Comparison of ENCODE assay signal across 1 cellular context in the genomic region with DNA sequence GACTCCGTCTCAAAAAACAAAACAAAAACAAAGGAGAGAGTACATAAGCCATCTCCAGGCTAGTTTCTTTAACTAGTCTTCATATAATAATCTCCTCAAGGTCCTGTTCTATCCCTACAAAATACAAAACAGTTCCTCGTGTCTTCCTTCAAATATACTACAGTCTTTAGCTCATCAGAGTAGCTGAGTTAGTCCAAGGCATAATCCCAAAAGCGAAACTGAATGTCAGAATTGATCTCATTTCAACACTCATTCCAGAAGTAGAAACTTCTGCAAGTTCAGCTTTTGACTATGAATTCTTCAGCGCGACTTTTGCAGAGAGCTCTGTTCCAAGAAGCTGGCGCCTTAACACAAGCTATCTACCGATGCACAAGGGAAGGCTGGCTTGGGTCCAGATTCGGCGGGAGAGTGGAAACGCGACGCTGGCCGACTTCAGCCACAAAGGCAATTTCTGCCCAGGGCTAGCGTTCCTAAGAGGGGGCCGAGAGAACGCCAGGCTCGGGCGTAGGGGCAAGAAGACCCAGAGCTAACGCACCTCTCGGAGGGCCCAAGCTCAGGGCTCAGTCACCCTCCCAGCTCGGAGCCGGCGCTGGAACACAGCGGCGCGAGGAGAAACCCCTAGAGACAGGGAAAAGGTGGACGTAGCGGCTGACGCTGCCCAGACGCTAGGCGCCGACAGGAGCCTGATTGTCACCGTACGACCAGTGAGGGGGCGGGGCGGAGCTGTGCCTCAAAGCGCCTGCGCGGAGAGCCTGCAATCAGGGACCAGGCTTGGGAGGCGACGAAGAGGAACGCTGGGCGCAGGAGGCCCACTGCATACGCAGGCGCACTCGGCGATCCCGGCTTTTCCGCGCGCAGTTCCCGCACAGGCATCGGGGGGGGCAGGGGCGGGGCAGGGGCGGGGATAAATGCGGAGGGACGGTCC.
TF ChIP-seq lines count a peak whose summit lies in the region.

No MANE protein-coding gene starts in this region.

TF ChIP-seq in HepG2, 621 proteins besides CTCF, POLR2A, EP300 and RAD21 (continued from another document and continues in another):
- TF ChIP-seq NFKB2 (CRISPR knock-in tag; IDR thresholded peaks at IDR 0.05; ENCODE audit: borderline replicate concordance), result no peak
- no peak for TF ChIP-seq RXRB (CRISPR knock-in tag; IDR thresholded peaks at IDR 0.05; ENCODE audit: borderline replicate concordance)
- peak; percentile 66 for TF ChIP-seq GATAD1 (CRISPR knock-in tag; IDR thresholded peaks at IDR 0.05)
- TF ChIP-seq PRPF4 (IDR thresholded peaks at IDR 0.05; ENCODE audit: low read depth, low read length, poor library complexity, severe bottlenecking), result no peak
- peak; percentile 42; the same call in 1 of the 2 replicates for TF ChIP-seq ZNF510 (CRISPR knock-in tag; IDR thresholded peaks at IDR 0.05; ENCODE audit: low read depth)
- no peak for TF ChIP-seq ZNF577 (CRISPR knock-in tag; IDR thresholded peaks at IDR 0.05; ENCODE audit: borderline replicate concordance, low read depth)
- 0 out of 2 replicates have a peak, but pooled peaks have one; percentile 35 for TF ChIP-seq PRDM4 (CRISPR knock-in tag; IDR thresholded peaks at IDR 0.05; ENCODE audit: borderline replicate concordance)
- TF ChIP-seq, protein P1, sequence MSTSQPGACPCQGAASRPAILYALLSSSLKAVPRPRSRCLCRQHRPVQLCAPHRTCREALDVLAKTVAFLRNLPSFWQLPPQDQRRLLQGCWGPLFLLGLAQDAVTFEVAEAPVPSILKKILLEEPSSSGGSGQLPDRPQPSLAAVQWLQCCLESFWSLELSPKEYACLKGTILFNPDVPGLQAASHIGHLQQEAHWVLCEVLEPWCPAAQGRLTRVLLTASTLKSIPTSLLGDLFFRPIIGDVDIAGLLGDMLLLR (CRISPR knock-in tag; IDR thresholded peaks at IDR 0.05), result no peak
- 0 out of 2 replicates have a peak, but pooled peaks have one; percentile 44 for TF ChIP-seq ZNF224 (CRISPR knock-in tag; IDR thresholded peaks at IDR 0.05)
- TF ChIP-seq SRSF9 (IDR thresholded peaks at IDR 0.05; ENCODE audit: borderline replicate concordance, insufficient read depth, low read depth, low read length, poor library complexity, severe bottlenecking), result no peak
- TF ChIP-seq GATAD2A (CRISPR knock-in tag; IDR thresholded peaks at IDR 0.05), result 0 out of 2 replicates have a peak, but pooled peaks have one; percentile 21
- no peak for TF ChIP-seq NFIB (CRISPR knock-in tag; IDR thresholded peaks at IDR 0.05; ENCODE audit: borderline replicate concordance)
- TF ChIP-seq, protein P2, sequence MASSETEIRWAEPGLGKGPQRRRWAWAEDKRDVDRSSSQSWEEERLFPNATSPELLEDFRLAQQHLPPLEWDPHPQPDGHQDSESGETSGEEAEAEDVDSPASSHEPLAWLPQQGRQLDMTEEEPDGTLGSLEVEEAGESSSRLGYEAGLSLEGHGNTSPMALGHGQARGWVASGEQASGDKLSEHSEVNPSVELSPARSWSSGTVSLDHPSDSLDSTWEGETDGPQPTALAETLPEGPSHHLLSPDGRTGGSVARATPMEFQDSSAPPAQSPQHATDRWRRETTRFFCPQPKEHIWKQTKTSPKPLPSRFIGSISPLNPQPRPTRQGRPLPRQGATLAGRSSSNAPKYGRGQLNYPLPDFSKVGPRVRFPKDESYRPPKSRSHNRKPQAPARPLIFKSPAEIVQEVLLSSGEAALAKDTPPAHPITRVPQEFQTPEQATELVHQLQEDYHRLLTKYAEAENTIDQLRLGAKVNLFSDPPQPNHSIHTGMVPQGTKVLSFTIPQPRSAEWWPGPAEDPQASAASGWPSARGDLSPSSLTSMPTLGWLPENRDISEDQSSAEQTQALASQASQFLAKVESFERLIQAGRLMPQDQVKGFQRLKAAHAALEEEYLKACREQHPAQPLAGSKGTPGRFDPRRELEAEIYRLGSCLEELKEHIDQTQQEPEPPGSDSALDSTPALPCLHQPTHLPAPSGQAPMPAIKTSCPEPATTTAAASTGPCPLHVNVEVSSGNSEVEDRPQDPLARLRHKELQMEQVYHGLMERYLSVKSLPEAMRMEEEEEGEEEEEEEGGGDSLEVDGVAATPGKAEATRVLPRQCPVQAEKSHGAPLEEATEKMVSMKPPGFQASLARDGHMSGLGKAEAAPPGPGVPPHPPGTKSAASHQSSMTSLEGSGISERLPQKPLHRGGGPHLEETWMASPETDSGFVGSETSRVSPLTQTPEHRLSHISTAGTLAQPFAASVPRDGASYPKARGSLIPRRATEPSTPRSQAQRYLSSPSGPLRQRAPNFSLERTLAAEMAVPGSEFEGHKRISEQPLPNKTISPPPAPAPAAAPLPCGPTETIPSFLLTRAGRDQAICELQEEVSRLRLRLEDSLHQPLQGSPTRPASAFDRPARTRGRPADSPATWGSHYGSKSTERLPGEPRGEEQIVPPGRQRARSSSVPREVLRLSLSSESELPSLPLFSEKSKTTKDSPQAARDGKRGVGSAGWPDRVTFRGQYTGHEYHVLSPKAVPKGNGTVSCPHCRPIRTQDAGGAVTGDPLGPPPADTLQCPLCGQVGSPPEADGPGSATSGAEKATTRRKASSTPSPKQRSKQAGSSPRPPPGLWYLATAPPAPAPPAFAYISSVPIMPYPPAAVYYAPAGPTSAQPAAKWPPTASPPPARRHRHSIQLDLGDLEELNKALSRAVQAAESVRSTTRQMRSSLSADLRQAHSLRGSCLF (CRISPR knock-in tag; IDR thresholded peaks at IDR 0.05; ENCODE audit: borderline replicate concordance), result peak; percentile 21; the same call in 1 of the 2 replicates
- TF ChIP-seq, protein P3, sequence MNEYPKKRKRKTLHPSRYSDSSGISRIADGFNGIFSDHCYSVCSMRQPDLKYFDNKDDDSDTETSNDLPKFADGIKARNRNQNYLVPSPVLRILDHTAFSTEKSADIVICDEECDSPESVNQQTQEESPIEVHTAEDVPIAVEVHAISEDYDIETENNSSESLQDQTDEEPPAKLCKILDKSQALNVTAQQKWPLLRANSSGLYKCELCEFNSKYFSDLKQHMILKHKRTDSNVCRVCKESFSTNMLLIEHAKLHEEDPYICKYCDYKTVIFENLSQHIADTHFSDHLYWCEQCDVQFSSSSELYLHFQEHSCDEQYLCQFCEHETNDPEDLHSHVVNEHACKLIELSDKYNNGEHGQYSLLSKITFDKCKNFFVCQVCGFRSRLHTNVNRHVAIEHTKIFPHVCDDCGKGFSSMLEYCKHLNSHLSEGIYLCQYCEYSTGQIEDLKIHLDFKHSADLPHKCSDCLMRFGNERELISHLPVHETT (CRISPR knock-in tag; conservative IDR thresholded peaks at IDR 0.05), result no peak
- TF ChIP-seq HOXA9 (CRISPR knock-in tag; IDR thresholded peaks at IDR 0.05; ENCODE audit: borderline replicate concordance), result no peak
- no peak for TF ChIP-seq FOSL2 (CRISPR knock-in tag; IDR thresholded peaks at IDR 0.05)
- no peak for TF ChIP-seq THAP7 (CRISPR knock-in tag; IDR thresholded peaks at IDR 0.05)
- TF ChIP-seq MYNN (CRISPR knock-in tag; IDR thresholded peaks at IDR 0.05; ENCODE audit: low read depth), result peak; percentile 77; the same call in 1 of the 2 replicates
- TF ChIP-seq ZNF724P (CRISPR knock-in tag; IDR thresholded peaks at IDR 0.05; ENCODE audit: borderline replicate concordance), result peak; percentile 68; the same call in 1 of the 2 replicates
- peak; percentile 68; the same call in 1 of the 2 replicates for TF ChIP-seq PHF8 (CRISPR knock-in tag; IDR thresholded peaks at IDR 0.05)
- no peak for TF ChIP-seq TCF12 (IDR thresholded peaks at IDR 0.05)
- TF ChIP-seq TCF12 (CRISPR knock-in tag; IDR thresholded peaks at IDR 0.05), result no peak
- TF ChIP-seq DZIP1 (CRISPR knock-in tag; IDR thresholded peaks at IDR 0.05), result 0 out of 2 replicates have a peak, but pooled peaks have one; percentile 23
- TF ChIP-seq BATF2 (CRISPR knock-in tag; IDR thresholded peaks at IDR 0.05), result no peak
- TF ChIP-seq, protein P4, sequence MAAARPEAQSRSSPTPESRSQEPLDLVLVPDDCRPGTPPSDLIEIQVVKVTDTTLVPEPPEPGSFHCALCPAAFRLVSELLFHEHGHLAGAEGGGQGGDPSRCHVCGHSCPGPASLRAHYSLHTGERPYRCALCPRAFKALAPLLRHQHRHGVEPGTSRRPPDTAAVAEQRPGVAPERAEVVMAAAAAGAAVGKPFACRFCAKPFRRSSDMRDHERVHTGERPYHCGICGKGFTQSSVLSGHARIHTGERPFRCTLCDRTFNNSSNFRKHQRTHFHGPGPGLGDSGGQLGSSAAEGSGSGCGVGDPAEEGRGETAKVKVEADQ (CRISPR knock-in tag; IDR thresholded peaks at IDR 0.05; ENCODE audit: borderline replicate concordance), result no peak
- TF ChIP-seq YY1 (IDR thresholded peaks at IDR 0.05; ENCODE audit: insufficient read depth, insufficient replicate concordance, low read depth, low read length), result peak; percentile 12
- TF ChIP-seq ZNF142 (CRISPR knock-in tag; IDR thresholded peaks at IDR 0.05), result no peak
- no peak for TF ChIP-seq NR2C2 (CRISPR knock-in tag; IDR thresholded peaks at IDR 0.05; ENCODE audit: borderline replicate concordance)
